In the genomic region with DNA sequence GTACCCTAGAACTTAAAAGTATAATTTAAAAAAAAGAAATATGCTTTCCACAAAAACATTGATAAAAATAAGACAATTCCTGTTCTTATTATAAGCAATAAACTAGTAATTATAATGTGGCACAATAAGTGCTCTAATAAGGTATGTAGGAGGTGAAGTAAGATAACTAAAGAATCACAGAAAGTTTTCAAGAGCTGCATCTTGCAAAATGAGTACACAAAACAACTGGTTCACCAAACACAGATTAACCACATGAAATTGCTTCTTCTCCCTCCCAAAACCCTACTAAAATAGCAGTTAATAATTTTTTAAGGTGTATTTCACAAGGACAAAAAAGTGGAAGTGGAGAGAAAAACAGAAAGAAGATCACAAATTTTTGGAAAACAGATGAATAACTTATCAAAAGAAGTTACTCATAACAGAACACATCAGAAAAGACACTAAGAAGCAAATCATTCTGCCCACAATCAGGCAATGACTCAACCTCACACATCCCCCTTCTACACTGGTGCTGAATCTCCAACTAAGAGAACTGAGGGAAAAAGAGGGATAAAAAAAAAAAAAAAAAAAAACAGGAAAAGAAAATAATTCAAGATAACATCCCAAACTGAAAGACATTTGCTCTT, we compare ENCODE assay signal across 12 cellular contexts.
DNase-seq lines count a peak whose midpoint lies in the region; ATAC-seq, FAIRE-seq and TF ChIP-seq lines count a peak whose summit lies in the region.
"Had no signal": no experiment of that assay in that cellular context is flagged by ENCODE, and none has a peak within 500 bp of the region (broad histone marks: within the 10 kb centered on the region; RNA-seq: fewer than 3 reads in every experiment).

No MANE protein-coding gene starts in this region.

- no peaks in the 10 kb centered on the region for H3K36me3 ChIP-seq in esophagus muscularis mucosa
- H3K36me3 ChIP-seq: uterus had no signal

- no peak overlapping the region for H3K27ac ChIP-seq in esophagus muscularis mucosa (replicated peaks in 1 of 4)
- H3K27ac ChIP-seq: HL-60, uterus had no signal

- TF ChIP-seq POLR2A in GM12891 (IDR thresholded peaks at IDR 0.05; ENCODE audit: low read depth, low read length) = no peak
- TF ChIP-seq POLR2A in esophagus muscularis mucosa (IDR thresholded peaks at IDR 0.05; ENCODE audit: low read depth) = no peak

- no peak for TF ChIP-seq CTCF in esophagus muscularis mucosa (IDR thresholded peaks at IDR 0.05)

- H3K27me3 ChIP-seq in esophagus muscularis mucosa = no peaks in the 10 kb centered on the region
- H3K27me3 ChIP-seq: uterus had no signal

- H3K4me3 ChIP-seq in esophagus muscularis mucosa = no peak overlapping the region
- H3K4me3 ChIP-seq: uterus had no signal

- ATAC-seq in GM21529 (IDR thresholded peaks at IDR 0.05; ENCODE audit: unreplicated experiment) (peak; percentile 86), GM19324 (IDR thresholded peaks at IDR 0.05; ENCODE audit: low FRiP score, unreplicated experiment) (no peak)

- TF ChIP-seq EP300 in esophagus muscularis mucosa (IDR thresholded peaks at IDR 0.05) = no peak

- DNase-seq in GM12891 (ENCODE audit: insufficient read length, low spot score) (no peak), LHCN-M2 (ENCODE audit: low read depth) (peak; percentile 75), glomerular visceral epithelial cell (ENCODE audit: extremely low spot score) (peak; percentile 40), HuH-7.5 (ENCODE audit: low spot score) (no peak), esophagus muscularis mucosa (ENCODE audit: extremely low spot score) (no peak)
- DNase-seq in activated CD4-positive, CD25-positive, alpha-beta regulatory T cell treated with anti-CD3 and anti-CD28 coated beads, Interleukin-2, amount 50 U/mL, for 72 hours = no peak
- DNase-seq: activated naive CD4-positive, alpha-beta T cell; SIG-M5; uterus had no signal

- no peak for FAIRE-seq in GM12891 (lab: Jason Lieb, UNC)

- H3K9me3 ChIP-seq in esophagus muscularis mucosa = no peaks in the 10 kb centered on the region
- H3K9me3 ChIP-seq: uterus had no signal

- intact Hi-C loops in esophagus muscularis mucosa (cut with DNase I) = no loop called here

- peaks cover 0 to 19% (median 5%) of the 10 kb centered on the region in 4 donors for H3K4me1 ChIP-seq in esophagus muscularis mucosa
- H3K4me1 ChIP-seq: uterus had no signal

TF ChIP-seq in GM12891, 5 proteins besides CTCF, POLR2A, EP300 and RAD21:
- no peak for TF ChIP-seq POU2F2 (IDR thresholded peaks at IDR 0.05; ENCODE audit: low read depth, low read length)
- TF ChIP-seq SPI1 (IDR thresholded peaks at IDR 0.05; ENCODE audit: low read depth, low read length) = peak; percentile 33; the same call in 1 of the 2 replicates
- no peak for TF ChIP-seq POLR2AphosphoS5 (IDR thresholded peaks at IDR 0.05; ENCODE audit: low read depth, low read length)
- TF ChIP-seq PAX5 (IDR thresholded peaks at IDR 0.05; ENCODE audit: insufficient read depth, low read length, severe bottlenecking) = no peak

Comparison
In these comparisons a context has a peak if more than half of its experiments do, and no peak if none do; other contexts are left out.
1. DNase-seq: peak in LHCN-M2 (single experiment) and glomerular visceral epithelial cell (single experiment); none in GM12891 (single experiment), HuH-7.5 (single experiment), activated CD4-positive, CD25-positive, alpha-beta regulatory T cell treated with anti-CD3 and anti-CD28 coated beads, Interleukin-2, amount 50 U/mL, for 72 hours (single experiment) and esophagus muscularis mucosa (single experiment).